ENCODE assay signal across 8 cellular contexts in the genomic region with DNA sequence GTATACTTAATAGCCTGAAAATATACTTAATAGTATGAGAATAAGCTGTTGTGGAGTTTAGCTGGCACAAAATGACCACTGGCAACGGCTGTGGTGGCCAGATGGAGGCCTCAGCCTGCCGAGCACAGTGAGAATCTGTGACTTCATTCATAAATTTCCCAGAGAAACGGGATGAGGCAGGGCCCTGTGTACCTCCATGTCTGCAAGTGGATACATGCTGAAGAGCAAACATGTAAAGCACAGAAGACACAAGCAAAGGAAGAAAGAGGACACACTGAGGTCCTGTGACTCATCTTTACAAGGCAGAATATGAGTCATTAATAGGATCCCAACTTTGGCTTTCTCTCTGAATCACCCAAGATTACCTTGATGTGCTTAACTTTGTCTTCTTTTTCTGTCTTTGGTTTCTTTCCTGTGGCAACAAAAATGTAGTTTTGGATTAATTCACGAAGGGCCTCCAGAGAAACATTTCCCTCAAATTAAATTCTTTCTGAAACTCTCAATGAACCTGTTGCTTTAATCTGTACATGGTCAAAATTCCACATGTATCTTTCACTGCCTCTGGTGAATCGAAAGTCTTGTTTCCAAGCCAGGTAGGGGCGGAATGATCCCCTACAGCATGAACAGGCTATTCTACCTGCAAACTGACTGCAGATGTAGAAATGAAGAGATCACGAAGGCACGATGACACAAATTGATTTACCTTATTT. TPM values are rescaled to one million over a fixed set of nuclear protein-coding genes. Genes with fewer than 3 reads are reported as not detected.
DNase-seq lines count a peak whose midpoint lies in the region; ATAC-seq and TF ChIP-seq lines count a peak whose summit lies in the region.

No MANE protein-coding gene starts in this region.

- ATAC-seq in GM18867 (IDR thresholded peaks at IDR 0.05; ENCODE audit: unreplicated experiment) (peak; percentile 39), HG03108 (IDR thresholded peaks at IDR 0.05; ENCODE audit: unreplicated experiment) (peak; percentile 49)

- H3K4me2 ChIP-seq in SK-N-SH = peak overlapping the region; percentile 77

- no peaks in the 10 kb centered on the region for H4K20me1 ChIP-seq in SK-N-SH (ENCODE audit: insufficient read depth)

- H3K36me3 ChIP-seq in SK-N-SH (replicated peaks in 1 of 2; ENCODE audit: control insufficient read depth in 1 of 2, insufficient read depth in 2 of 2, low read length in 1 of 2) = peaks cover 34 to 38% of the 10 kb centered on the region in 2 experiments

- H3K9me3 ChIP-seq in AG04450 (ENCODE audit: control insufficient read depth, insufficient read depth, low read length) (no peaks in the 10 kb centered on the region), SK-N-SH (no peaks in the 10 kb centered on the region)

- peaks cover 44% of the 10 kb centered on the region for H3K36me3 Mint-ChIP-seq in osteocyte (ENCODE audit: unreplicated experiment)

- peaks cover 26% of the 10 kb centered on the region for H3F3A ChIP-seq in SK-N-SH (replicated peaks; ENCODE audit: insufficient read depth)

- TF ChIP-seq POLR2A in erythroblast (IDR thresholded peaks at IDR 0.05; ENCODE audit: low read length) = no peak

- H2AFZ ChIP-seq in SK-N-SH (ENCODE audit: low read depth) = no peak overlapping the region; the same call in 1 of the 2 replicates

- peaks cover 4 to 13% of the 10 kb centered on the region in 2 experiments; a peak in 2 of 4 replicates for H3K4me1 ChIP-seq in SK-N-SH (ENCODE audit: control insufficient read depth in 1 of 2, insufficient read depth in 2 of 2, low read depth in 1 of 2, low read length in 1 of 2)

- DNase-seq in AG04450 (ENCODE audit: low read depth, low spot score) (peak; percentile 43), SK-N-SH (no peak), erythroblast (lab: John Stamatoyannopoulos, UW) (peak; percentile 45 to 74), osteocyte (ENCODE audit: extremely low spot score, unreplicated experiment) (no peak), DMS114 treated with DMSO at 0.1 percent for 48 hours (lab: John Stamatoyannopoulos, UW; ENCODE audit: unreplicated experiment) (no peak), SHP77 treated with DMSO at 0.1 percent for 48 hours (lab: John Stamatoyannopoulos, UW) (no peak)

- TF ChIP-seq EP300 in SK-N-SH (IDR thresholded peaks at IDR 0.05; ENCODE audit: borderline replicate concordance in 1 of 2, low read depth in 1 of 2, low read length in 1 of 2) = peak in 1 of 2 experiments; percentile 46; a peak in 1 of 4 replicates

- TF ChIP-seq RAD21 in SK-N-SH (IDR thresholded peaks at IDR 0.05; ENCODE audit: low read length) = no peak

- no peak overlapping the region for H3K4me3 Mint-ChIP-seq in osteocyte (ENCODE audit: unreplicated experiment)

- H3K4me1 Mint-ChIP-seq in osteocyte (ENCODE audit: unreplicated experiment) = peaks cover 15% of the 10 kb centered on the region

- TF ChIP-seq CTCF in AG04450 (IDR thresholded peaks at IDR 0.05; ENCODE audit: low read depth, low read length) (no peak), SK-N-SH (IDR thresholded peaks at IDR 0.05) (peak; percentile 25; the same call in 1 of the 2 replicates), osteocyte (IDR thresholded peaks at IDR 0.05) (no peak)

- H3K27me3 ChIP-seq in AG04450 (ENCODE audit: control insufficient read depth, insufficient read depth, low read length) (no peaks in the 10 kb centered on the region), SK-N-SH (ENCODE audit: insufficient read depth) (no peaks in the 10 kb centered on the region)

- POLR2A ChIA-PET in AG04450 (lab: Yijun Ruan, JAX) (interaction anchor here (1.0 kb wide), 1 partner anchor 29 kb away, joined by 3 read pairs; no protein-coding TSS in a partner anchor), SK-N-SH (lab: Yijun Ruan, JAX) (no interaction called here)

- H3K4me3 ChIP-seq in AG04450 (ENCODE audit: low read depth, low read length) (no peak overlapping the region), SK-N-SH (ENCODE audit: low read depth in 2 of 2, low read length in 1 of 2) (no peak overlapping the region)

- peak overlapping the region; percentile 87 for H3K27ac Mint-ChIP-seq in osteocyte (ENCODE audit: unreplicated experiment)

- no peaks in the 10 kb centered on the region for H3K9me2 ChIP-seq in SK-N-SH

- H3K9ac ChIP-seq in SK-N-SH = no peak overlapping the region; the same call in 1 of the 2 replicates

- H3K9me3 Mint-ChIP-seq in osteocyte (ENCODE audit: unreplicated experiment) = peaks cover 4% of the 10 kb centered on the region

- no peaks in the 10 kb centered on the region for H3K27me3 Mint-ChIP-seq in osteocyte (ENCODE audit: unreplicated experiment)

- WGBS in SK-N-SH (ENCODE audit: low lambda C conversion rate) = 52% methylated on average over 8 of the region's 8 CpGs

- H3K27ac ChIP-seq in AG04450 (ENCODE audit: low read depth, low read length) (peak overlapping the region; percentile 54), SK-N-SH (ENCODE audit: low read depth in 2 of 2, low read length in 1 of 2) (peak overlapping the region; percentile 40 to 82)

- CTCF ChIA-PET in AG04450 (lab: Charles Lee) (interaction anchor here (1.9 kb wide), 1 partner anchor 153 kb away, joined by 8 read pairs; no protein-coding TSS in a partner anchor), SK-N-SH (lab: Yijun Ruan, JAX) (no interaction called here)

- peaks cover 19% of the 10 kb centered on the region for H3K79me2 ChIP-seq in SK-N-SH (ENCODE audit: insufficient read depth)

TF ChIP-seq in SK-N-SH, 30 proteins besides CTCF, POLR2A, EP300 and RAD21 (continues in another document):
- TF ChIP-seq, protein P1, sequence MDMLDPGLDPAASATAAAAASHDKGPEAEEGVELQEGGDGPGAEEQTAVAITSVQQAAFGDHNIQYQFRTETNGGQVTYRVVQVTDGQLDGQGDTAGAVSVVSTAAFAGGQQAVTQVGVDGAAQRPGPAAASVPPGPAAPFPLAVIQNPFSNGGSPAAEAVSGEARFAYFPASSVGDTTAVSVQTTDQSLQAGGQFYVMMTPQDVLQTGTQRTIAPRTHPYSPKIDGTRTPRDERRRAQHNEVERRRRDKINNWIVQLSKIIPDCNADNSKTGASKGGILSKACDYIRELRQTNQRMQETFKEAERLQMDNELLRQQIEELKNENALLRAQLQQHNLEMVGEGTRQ (IDR thresholded peaks at IDR 0.05; ENCODE audit: borderline replicate concordance, low read depth, low read length) = no peak
- TF ChIP-seq TAF1 (IDR thresholded peaks at IDR 0.05; ENCODE audit: borderline replicate concordance, low read depth, low read length) = no peak
- no peak for TF ChIP-seq MXI1 (IDR thresholded peaks at IDR 0.05; ENCODE audit: low read depth, low read length)
- TF ChIP-seq SIN3A (IDR thresholded peaks at IDR 0.05; ENCODE audit: borderline replicate concordance, low read depth, low read length) = no peak
- no peak for TF ChIP-seq NRF1 (IDR thresholded peaks at IDR 0.05; ENCODE audit: low read depth, low read length)
- TF ChIP-seq SMC3 (IDR thresholded peaks at IDR 0.05; ENCODE audit: low read depth, low read length) = no peak
- TF ChIP-seq FOXM1 (IDR thresholded peaks at IDR 0.05; ENCODE audit: low read depth) = no peak
- peak; percentile 94 for TF ChIP-seq JUND (IDR thresholded peaks at IDR 0.05)
- TF ChIP-seq, protein P2, sequence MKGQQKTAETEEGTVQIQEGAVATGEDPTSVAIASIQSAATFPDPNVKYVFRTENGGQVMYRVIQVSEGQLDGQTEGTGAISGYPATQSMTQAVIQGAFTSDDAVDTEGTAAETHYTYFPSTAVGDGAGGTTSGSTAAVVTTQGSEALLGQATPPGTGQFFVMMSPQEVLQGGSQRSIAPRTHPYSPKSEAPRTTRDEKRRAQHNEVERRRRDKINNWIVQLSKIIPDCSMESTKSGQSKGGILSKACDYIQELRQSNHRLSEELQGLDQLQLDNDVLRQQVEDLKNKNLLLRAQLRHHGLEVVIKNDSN (IDR thresholded peaks at IDR 0.05; ENCODE audit: borderline replicate concordance, low read depth) = no peak
- TF ChIP-seq NFIC (IDR thresholded peaks at IDR 0.05; ENCODE audit: borderline replicate concordance) = peak; percentile 28; the same call in 1 of the 2 replicates
- no peak for TF ChIP-seq ELF1 (IDR thresholded peaks at IDR 0.05)
- TF ChIP-seq, protein P3, sequence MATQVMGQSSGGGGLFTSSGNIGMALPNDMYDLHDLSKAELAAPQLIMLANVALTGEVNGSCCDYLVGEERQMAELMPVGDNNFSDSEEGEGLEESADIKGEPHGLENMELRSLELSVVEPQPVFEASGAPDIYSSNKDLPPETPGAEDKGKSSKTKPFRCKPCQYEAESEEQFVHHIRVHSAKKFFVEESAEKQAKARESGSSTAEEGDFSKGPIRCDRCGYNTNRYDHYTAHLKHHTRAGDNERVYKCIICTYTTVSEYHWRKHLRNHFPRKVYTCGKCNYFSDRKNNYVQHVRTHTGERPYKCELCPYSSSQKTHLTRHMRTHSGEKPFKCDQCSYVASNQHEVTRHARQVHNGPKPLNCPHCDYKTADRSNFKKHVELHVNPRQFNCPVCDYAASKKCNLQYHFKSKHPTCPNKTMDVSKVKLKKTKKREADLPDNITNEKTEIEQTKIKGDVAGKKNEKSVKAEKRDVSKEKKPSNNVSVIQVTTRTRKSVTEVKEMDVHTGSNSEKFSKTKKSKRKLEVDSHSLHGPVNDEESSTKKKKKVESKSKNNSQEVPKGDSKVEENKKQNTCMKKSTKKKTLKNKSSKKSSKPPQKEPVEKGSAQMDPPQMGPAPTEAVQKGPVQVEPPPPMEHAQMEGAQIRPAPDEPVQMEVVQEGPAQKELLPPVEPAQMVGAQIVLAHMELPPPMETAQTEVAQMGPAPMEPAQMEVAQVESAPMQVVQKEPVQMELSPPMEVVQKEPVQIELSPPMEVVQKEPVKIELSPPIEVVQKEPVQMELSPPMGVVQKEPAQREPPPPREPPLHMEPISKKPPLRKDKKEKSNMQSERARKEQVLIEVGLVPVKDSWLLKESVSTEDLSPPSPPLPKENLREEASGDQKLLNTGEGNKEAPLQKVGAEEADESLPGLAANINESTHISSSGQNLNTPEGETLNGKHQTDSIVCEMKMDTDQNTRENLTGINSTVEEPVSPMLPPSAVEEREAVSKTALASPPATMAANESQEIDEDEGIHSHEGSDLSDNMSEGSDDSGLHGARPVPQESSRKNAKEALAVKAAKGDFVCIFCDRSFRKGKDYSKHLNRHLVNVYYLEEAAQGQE (IDR thresholded peaks at IDR 0.05; ENCODE audit: low read depth, low read length) = no peak

RNA-seq across cellular contexts. Expression of a gene that starts 56.4 kb away (rescaled TPM):
- polyA plus RNA-seq in AG04450 (2011; rRNA removed) (31.4 and 39.2 TPM in 2 replicates), SK-N-SH (2012; rRNA removed) (23.3 and 23.6 TPM in 2 replicates)
- polyA minus RNA-seq in AG04450 (2011; rRNA and poly(A)+ RNA removed) = 43.2 and 46.4 TPM in 2 replicates
- 20.7 and 23.5 TPM in 2 replicates for polyA plus RNA-seq in SK-N-SH (2012; cell fraction: cytosol; rRNA removed)
- 18.0 and 21.4 TPM in 2 replicates for polyA plus RNA-seq in SK-N-SH (2012; cell fraction: nucleus; rRNA removed)
- total RNA-seq in osteocyte = 21.8 and 26.6 TPM in 2 replicates

Comparison
In these comparisons a context has a peak if more than half of its experiments do, and no peak if none do; other contexts are left out.
1. DNase-seq: peak in AG04450 (single experiment) and erythroblast (2 of 2); none in SK-N-SH (single experiment), osteocyte (single experiment), DMS114 treated with DMSO at 0.1 percent for 48 hours (single experiment) and SHP77 treated with DMSO at 0.1 percent for 48 hours (single experiment).